Comparison of ENCODE assay signal across 8 cellular contexts in the genomic region with DNA sequence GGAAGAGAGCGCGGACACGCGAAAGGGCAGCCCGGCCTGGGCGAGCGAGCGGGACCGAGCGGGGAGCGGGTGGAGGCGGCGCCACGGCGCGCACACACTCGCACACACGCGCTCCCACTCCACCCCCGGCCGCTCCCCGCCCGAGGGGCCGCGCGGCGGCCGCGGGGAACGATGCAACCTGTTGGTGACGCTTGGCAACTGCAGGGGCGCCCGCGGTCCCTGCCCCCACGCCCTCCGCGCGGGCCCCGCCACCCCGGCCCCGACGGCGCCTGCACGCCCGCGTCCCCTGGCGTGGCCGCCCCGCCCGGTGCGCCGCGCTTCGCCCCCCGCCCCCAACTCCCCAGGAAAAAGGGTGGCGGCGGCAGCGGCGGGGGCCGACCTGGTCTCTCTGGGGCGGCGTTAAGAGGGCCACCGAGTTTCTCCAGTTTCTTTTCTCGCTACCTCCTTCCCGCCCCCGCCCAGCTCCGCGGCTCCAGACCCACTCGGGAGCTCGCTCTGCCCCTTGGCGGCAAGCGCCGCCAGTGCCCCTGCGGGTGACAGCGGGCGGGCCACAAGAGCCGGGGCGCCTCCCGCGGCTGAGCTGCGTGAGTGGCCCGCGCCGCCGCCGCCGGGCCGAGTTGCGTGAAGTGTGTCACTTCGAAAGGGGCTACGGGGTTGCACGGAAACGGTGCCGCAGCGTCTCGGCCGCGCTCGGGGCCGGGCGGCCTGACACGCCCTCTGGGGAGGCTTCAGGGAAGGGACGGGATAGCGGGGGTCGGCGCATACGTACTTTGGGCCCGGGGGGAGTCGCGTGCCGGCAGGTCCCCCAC. TPM values are rescaled to one million over a fixed set of nuclear protein-coding genes. Genes with fewer than 3 reads are reported as not detected.
A peak's percentile ranks its signal among the peaks of the same experiment; 100 is the strongest.
DNase-seq lines count a peak whose midpoint lies in the region; ATAC-seq and TF ChIP-seq lines count a peak whose summit lies in the region.

TSS of gene NR3C1 (minus strand) at position 80 of the 809 bp plus-strand sequence. CDS start 2,847 bp downstream, outside the sequence.

- TF ChIP-seq POLR2A in ovary (IDR thresholded peaks at IDR 0.05), result no peak

- no peaks in the 10 kb centered on the region for H3K9me3 Mint-ChIP-seq in activated naive CD4-positive, alpha-beta T cell treated with anti-CD3 and anti-CD28 coated beads, Interleukin-2, amount 50 U/mL, for 24 hours

- H3K27ac ChIP-seq in ovary (peak within 1 kb of the TSS; percentile 79 to 90), thymus (ENCODE audit: low read depth) (peak within 1 kb of the TSS; percentile 100)

- peaks cover 16% of the 10 kb centered on the region for H3K36me3 Mint-ChIP-seq in activated naive CD4-positive, alpha-beta T cell treated with anti-CD3 and anti-CD28 coated beads, Interleukin-2, amount 50 U/mL, for 24 hours

- H3K4me3 Mint-ChIP-seq in activated naive CD4-positive, alpha-beta T cell treated with anti-CD3 and anti-CD28 coated beads, Interleukin-2, amount 50 U/mL, for 24 hours, result peak within 1 kb of the TSS; percentile 95

- DNase-seq in ELF-1 (ENCODE audit: low read depth, low spot score) (peak; percentile 57), KBM-7 (peak; percentile 83), glomerular visceral epithelial cell (ENCODE audit: extremely low spot score) (peak; percentile 94), ovary (peak; percentile 81 to 89 (median 85))

- intact Hi-C loops in ovary (cut with DNase I), result loop anchor here in 2 of 4 donors (5.0 to 10.0 kb wide), 4 partner anchors 382 to 789 kb away; no protein-coding TSS in a partner anchor

- H3K27ac Mint-ChIP-seq in activated naive CD4-positive, alpha-beta T cell treated with anti-CD3 and anti-CD28 coated beads, Interleukin-2, amount 50 U/mL, for 24 hours, result peak within 1 kb of the TSS; percentile 97

- no peak for TF ChIP-seq EP300 in ovary (IDR thresholded peaks at IDR 0.05)

- H3K9me3 ChIP-seq in ovary (no peaks in the 10 kb centered on the region), thymus (ENCODE audit: control insufficient read depth) (no peaks in the 10 kb centered on the region)

- H3K36me3 ChIP-seq in ovary, result no peaks in the 10 kb centered on the region
- H3K36me3 ChIP-seq in thymus (ENCODE audit: control insufficient read depth, insufficient read depth), result peaks cover 8% of the 10 kb centered on the region

- H3K27me3 ChIP-seq in ovary (no peaks in the 10 kb centered on the region), thymus (ENCODE audit: control insufficient read depth, insufficient read depth) (no peaks in the 10 kb centered on the region)

- H3K4me1 Mint-ChIP-seq in activated naive CD4-positive, alpha-beta T cell treated with anti-CD3 and anti-CD28 coated beads, Interleukin-2, amount 50 U/mL, for 24 hours, result peaks cover 50% of the 10 kb centered on the region

- H3K4me3 ChIP-seq in ovary (peak within 1 kb of the TSS; percentile 86), thymus (ENCODE audit: low read length) (peak within 1 kb of the TSS; percentile 77)

- 0 to 1% (median 1%) methylated on average over 43 to 111 of the region's 111 CpGs for WGBS in ovary, 3 donors
- under 1% methylated on average over 111 of the region's 111 CpGs for WGBS in thymus

- no peaks in the 10 kb centered on the region for H3K27me3 Mint-ChIP-seq in activated naive CD4-positive, alpha-beta T cell treated with anti-CD3 and anti-CD28 coated beads, Interleukin-2, amount 50 U/mL, for 24 hours

- in situ Hi-C loops in KBM-7 (cut with MboI; ENCODE audit: low pct_unique_long_range_greater_than_20kb, low sequenced_read_pairs), result no loop called here

- H3K4me1 ChIP-seq in ovary (ENCODE audit: insufficient read depth), result peaks cover 16% of the 10 kb centered on the region
- H3K4me1 ChIP-seq in thymus (ENCODE audit: control insufficient read depth, insufficient read depth, low read length), result peaks cover 13% of the 10 kb centered on the region

- ATAC-seq in GM21576 (IDR thresholded peaks at IDR 0.05; ENCODE audit: unreplicated experiment) (peak; percentile 48), SK-N-SH treated with all-trans-retinoic acid at 6 μM for 48 hours (peak; percentile 68)

- peak in 2 of 3 donors; percentile 40 to 46 for TF ChIP-seq CTCF in ovary (IDR thresholded peaks at IDR 0.05)

TF ChIP-seq in SK-N-SH treated with all-trans-retinoic acid at 6 μM for 48 hours, 23 proteins besides CTCF, POLR2A, EP300 and RAD21 (continues in another document):
- no peak for TF ChIP-seq OSR1 (CRISPR knock-in tag; IDR thresholded peaks at IDR 0.05)
- TF ChIP-seq BACH2 (CRISPR knock-in tag; IDR thresholded peaks at IDR 0.05; ENCODE audit: borderline replicate concordance), result no peak
- TF ChIP-seq POU6F1 (CRISPR knock-in tag; IDR thresholded peaks at IDR 0.05; ENCODE audit: borderline replicate concordance, low read depth), result no peak
- no peak for TF ChIP-seq CREB5 (CRISPR knock-in tag; IDR thresholded peaks at IDR 0.05; ENCODE audit: low read depth)
- TF ChIP-seq SNAI2 (CRISPR knock-in tag; IDR thresholded peaks at IDR 0.05), result no peak
- TF ChIP-seq PPARA (CRISPR knock-in tag; IDR thresholded peaks at IDR 0.05; ENCODE audit: borderline replicate concordance), result no peak
- TF ChIP-seq TCF4 (CRISPR knock-in tag; IDR thresholded peaks at IDR 0.05; ENCODE audit: borderline replicate concordance), result no peak
- no peak for TF ChIP-seq ISL1 (CRISPR knock-in tag; IDR thresholded peaks at IDR 0.05)
- TF ChIP-seq RARB (CRISPR knock-in tag; IDR thresholded peaks at IDR 0.05), result no peak
- no peak for TF ChIP-seq ESRRG (CRISPR knock-in tag; IDR thresholded peaks at IDR 0.05)
- TF ChIP-seq, protein P1, sequence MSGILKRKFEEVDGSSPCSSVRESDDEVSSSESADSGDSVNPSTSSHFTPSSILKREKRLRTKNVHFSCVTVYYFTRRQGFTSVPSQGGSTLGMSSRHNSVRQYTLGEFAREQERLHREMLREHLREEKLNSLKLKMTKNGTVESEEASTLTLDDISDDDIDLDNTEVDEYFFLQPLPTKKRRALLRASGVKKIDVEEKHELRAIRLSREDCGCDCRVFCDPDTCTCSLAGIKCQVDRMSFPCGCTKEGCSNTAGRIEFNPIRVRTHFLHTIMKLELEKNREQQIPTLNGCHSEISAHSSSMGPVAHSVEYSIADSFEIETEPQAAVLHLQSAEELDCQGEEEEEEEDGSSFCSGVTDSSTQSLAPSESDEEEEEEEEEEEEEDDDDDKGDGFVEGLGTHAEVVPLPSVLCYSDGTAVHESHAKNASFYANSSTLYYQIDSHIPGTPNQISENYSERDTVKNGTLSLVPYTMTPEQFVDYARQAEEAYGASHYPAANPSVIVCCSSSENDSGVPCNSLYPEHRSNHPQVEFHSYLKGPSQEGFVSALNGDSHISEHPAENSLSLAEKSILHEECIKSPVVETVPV (CRISPR knock-in tag; IDR thresholded peaks at IDR 0.05), result no peak
- no peak for TF ChIP-seq ZNF565 (CRISPR knock-in tag; conservative IDR thresholded peaks at IDR 0.05; ENCODE audit: low read depth)
- no peak for TF ChIP-seq ZNF8 (CRISPR knock-in tag; IDR thresholded peaks at IDR 0.05)
- TF ChIP-seq TSHZ2 (CRISPR knock-in tag; IDR thresholded peaks at IDR 0.05), result no peak
- TF ChIP-seq GLIS3 (CRISPR knock-in tag; IDR thresholded peaks at IDR 0.05), result no peak
- no peak for TF ChIP-seq ZFP30 (CRISPR knock-in tag; IDR thresholded peaks at IDR 0.05)
- no peak for TF ChIP-seq CSDC2 (CRISPR knock-in tag; IDR thresholded peaks at IDR 0.05)

RNA-seq across cellular contexts. Expression of gene NR3C1, which starts in this region (rescaled TPM):
- total RNA-seq in ovary, result 10 to 100 TPM; 26.2 to 54.3 (median 40.2) TPM
- polyA plus RNA-seq in ovary, result 10 to 100 TPM; 15.5 to 30.0 TPM
- 62.3 TPM for polyA plus RNA-seq in thymus

Comparison
In these comparisons a context has a peak if more than half of its experiments do, and no peak if none do; other contexts are left out.
1. Peak in every context shown above with its lines: DNase-seq, ATAC-seq, H3K4me3 ChIP-seq and H3K27ac ChIP-seq.